Comparison of ENCODE assay signal across 8 cellular contexts in the genomic region with DNA sequence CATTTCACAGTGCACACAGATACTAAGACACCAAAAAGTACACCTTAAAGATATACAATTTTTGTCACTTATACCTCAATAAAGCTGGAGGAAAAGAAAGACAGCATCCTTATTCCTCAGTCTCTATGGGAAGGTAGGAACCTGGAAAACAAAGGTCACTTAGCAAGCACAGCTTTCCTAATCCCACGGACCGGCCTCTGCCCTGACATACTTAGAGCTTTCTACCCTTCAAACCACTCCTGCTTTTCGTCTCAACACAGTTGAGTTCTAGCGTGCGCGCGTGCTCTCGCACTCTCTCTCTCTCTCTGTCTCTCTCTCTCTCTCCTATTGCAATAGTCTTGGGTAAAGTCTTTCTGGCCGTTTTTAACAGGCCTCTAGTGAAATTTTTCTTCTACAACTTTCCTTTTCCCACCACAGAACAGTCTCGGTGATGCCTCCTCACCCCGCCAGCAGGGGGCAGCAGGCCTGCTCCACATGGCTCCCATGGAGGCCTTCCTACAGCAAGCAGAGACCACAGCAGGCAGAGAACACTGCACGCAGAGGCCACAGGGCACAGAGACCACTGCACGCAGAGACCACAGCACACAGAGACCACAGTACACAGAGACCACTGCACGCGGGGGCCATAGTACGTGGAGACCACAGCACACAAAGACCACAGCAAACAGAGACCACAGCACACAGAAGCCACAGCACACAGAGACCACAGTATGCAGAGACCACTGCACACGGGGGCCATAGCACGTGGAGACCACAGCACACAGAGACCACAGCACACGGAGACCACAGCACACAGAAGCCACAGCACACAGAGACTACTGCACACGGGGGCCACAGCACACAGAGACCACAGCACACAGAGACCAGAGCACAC.
DNase-seq lines count a peak whose midpoint lies in the region; ATAC-seq, FAIRE-seq and TF ChIP-seq lines count a peak whose summit lies in the region.

No MANE protein-coding gene starts in this region.

- POLR2A ChIA-PET in HepG2 (lab: Yijun Ruan, JAX): no interaction called here

- BruUV-seq in HepG2 (replicated peaks; lab: Mats Ljungman, UMichigan): no TSS peak

- peak; percentile 81 for FAIRE-seq in HepG2 (lab: Jason Lieb, UNC)

- H4K20me1 ChIP-seq in HepG2 (ENCODE audit: insufficient read depth, low read length): no peaks in the 10 kb centered on the region

- no peaks in the 10 kb centered on the region for H3K27me3 ChIP-seq in HepG2 (ENCODE audit: control insufficient read depth in 1 of 2, insufficient read depth in 2 of 2, low read length in 2 of 2)

- H3K4me3 ChIP-seq in HepG2 (replicated peaks in 1 of 3; ENCODE audit: insufficient read depth in 1 of 3, low read depth in 2 of 3, low read length in 3 of 3): no peak overlapping the region

- CTCF ChIA-PET in HepG2 (lab: Yijun Ruan, JAX; ENCODE audit: low intra/inter-chr PET ratio, low total read pairs): interaction anchor here (1.4 to 1.7 kb wide), 2 partner anchors 76 to 302 kb away, joined by 4 to 6 read pairs; no protein-coding TSS in a partner anchor

- no peaks in the 10 kb centered on the region for H3K79me2 ChIP-seq in HepG2 (ENCODE audit: insufficient read depth, low read length)

- ATAC-seq in GM18907 (IDR thresholded peaks at IDR 0.05; ENCODE audit: unreplicated experiment): peak; percentile 69
- ATAC-seq in HG03139 (IDR thresholded peaks at IDR 0.05; ENCODE audit: unreplicated experiment): peak; percentile 76
- ATAC-seq in HepG2: peak; percentile 100

- H3K9me3 ChIP-seq in HepG2 (ENCODE audit: low read length): no peaks in the 10 kb centered on the region

- TF ChIP-seq EP300 in HepG2 (IDR thresholded peaks at IDR 0.05; ENCODE audit: low read depth in 2 of 2, low read length in 2 of 2) (no peak), HepG2 (CRISPR knock-in tag; IDR thresholded peaks at IDR 0.05; ENCODE audit: borderline replicate concordance) (no peak)

- no peak for TF ChIP-seq POLR2A in HepG2 (IDR thresholded peaks at IDR 0.05; ENCODE audit: insufficient read depth in 1 of 2, low read depth in 2 of 2, low read length in 2 of 2)

- no peak overlapping the region for H2AFZ ChIP-seq in HepG2 (ENCODE audit: low read length)

- H3K4me1 ChIP-seq in HepG2 (ENCODE audit: insufficient read depth, low read length): no peaks in the 10 kb centered on the region

- intact Hi-C loops in HepG2 (cut with micrococcal nuclease; ENCODE audit: unreplicated experiment): loop anchor here (1.0 to 5.0 kb wide), 2 partner anchors 77 to 302 kb away; no protein-coding TSS in a partner anchor

- WGBS in HepG2 (ENCODE audit: low lambda C conversion rate): 33% methylated on average over 16 of the region's 20 CpGs

- in situ Hi-C loops in SK-MEL-5 (cut with HindIII; ENCODE audit: low pct_unique_long_range_greater_than_20kb, low sequenced_read_pairs) (no loop called here), HepG2 (cut with HindIII; ENCODE audit: extremely low pct_ligation_motif_present, low pct_unique_long_range_greater_than_20kb) (no loop called here)

- no peak overlapping the region for H3K27ac ChIP-seq in HepG2 (ENCODE audit: extremely low read length, insufficient read depth, low read length)

- H3K36me3 ChIP-seq in HepG2 (replicated peaks in 1 of 2; ENCODE audit: control insufficient read depth in 1 of 2, insufficient read depth in 2 of 2, low read length in 2 of 2): no peaks in the 10 kb centered on the region

- TF ChIP-seq RAD21 in HepG2 (CRISPR knock-in tag; IDR thresholded peaks at IDR 0.05): no peak; the same call in 1 of the 2 replicates

- DNase-seq in CD1c-positive myeloid dendritic cell (ENCODE audit: extremely low spot score): peak; percentile 44
- DNase-seq in SK-MEL-5 (ENCODE audit: low read depth, low spot score): peak; percentile 54
- DNase-seq in activated naive CD4-positive, alpha-beta T cell treated with anti-CD3 and anti-CD28 coated beads, Interleukin-2, amount 50 U/mL, for 16 hours: peak; percentile 77
- DNase-seq in HepG2 (ENCODE audit: low spot score): peak; percentile 28
- DNase-seq in stimulated activated naive CD4-positive, alpha-beta T cell (lab: John Stamatoyannopoulos, UW): peak; percentile 22 to 76 (median 58)
- no peak for DNase-seq in NCI-H2029 treated with DMSO at 0.1 percent for 48 hours (lab: John Stamatoyannopoulos, UW)

- TF ChIP-seq CTCF in HepG2 (CRISPR knock-in tag; IDR thresholded peaks at IDR 0.05): peak; percentile 84

- H3K9ac ChIP-seq in HepG2 (ENCODE audit: insufficient read depth, low read depth, low read length): no peak overlapping the region

- H3K4me2 ChIP-seq in HepG2 (ENCODE audit: low read depth, low read length): no peak overlapping the region

TF ChIP-seq in HepG2, 621 proteins besides CTCF, POLR2A, EP300 and RAD21 (continues in another document):
- no peak for TF ChIP-seq SP2 (CRISPR knock-in tag; IDR thresholded peaks at IDR 0.05)
- peak; percentile 22; the same call in 1 of the 2 replicates for TF ChIP-seq ZNF687 (CRISPR knock-in tag; IDR thresholded peaks at IDR 0.05)
- no peak for TF ChIP-seq ZNF629 (CRISPR knock-in tag; conservative IDR thresholded peaks at IDR 0.05)
- 0 out of 2 replicates have a peak, but pooled peaks have one; percentile 28 for TF ChIP-seq ZNF672 (CRISPR knock-in tag; IDR thresholded peaks at IDR 0.05)
- TF ChIP-seq HOXD1 (CRISPR knock-in tag; IDR thresholded peaks at IDR 0.05): no peak
- TF ChIP-seq ZNF878 (CRISPR knock-in tag; IDR thresholded peaks at IDR 0.05): no peak
- TF ChIP-seq FLYWCH1 (CRISPR knock-in tag; IDR thresholded peaks at IDR 0.05): no peak
- TF ChIP-seq, protein P1, sequence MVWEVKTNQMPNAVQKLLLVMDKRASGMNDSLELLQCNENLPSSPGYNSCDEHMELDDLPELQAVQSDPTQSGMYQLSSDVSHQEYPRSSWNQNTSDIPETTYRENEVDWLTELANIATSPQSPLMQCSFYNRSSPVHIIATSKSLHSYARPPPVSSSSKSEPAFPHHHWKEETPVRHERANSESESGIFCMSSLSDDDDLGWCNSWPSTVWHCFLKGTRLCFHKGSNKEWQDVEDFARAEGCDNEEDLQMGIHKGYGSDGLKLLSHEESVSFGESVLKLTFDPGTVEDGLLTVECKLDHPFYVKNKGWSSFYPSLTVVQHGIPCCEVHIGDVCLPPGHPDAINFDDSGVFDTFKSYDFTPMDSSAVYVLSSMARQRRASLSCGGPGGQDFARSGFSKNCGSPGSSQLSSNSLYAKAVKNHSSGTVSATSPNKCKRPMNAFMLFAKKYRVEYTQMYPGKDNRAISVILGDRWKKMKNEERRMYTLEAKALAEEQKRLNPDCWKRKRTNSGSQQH (CRISPR knock-in tag; IDR thresholded peaks at IDR 0.05; ENCODE audit: low read depth): no peak
- TF ChIP-seq ZNF143 (CRISPR knock-in tag; IDR thresholded peaks at IDR 0.05): no peak
- TF ChIP-seq YY1 (IDR thresholded peaks at IDR 0.05; ENCODE audit: insufficient read depth, insufficient replicate concordance, low read depth, low read length): peak; percentile 45
- TF ChIP-seq, protein P2, sequence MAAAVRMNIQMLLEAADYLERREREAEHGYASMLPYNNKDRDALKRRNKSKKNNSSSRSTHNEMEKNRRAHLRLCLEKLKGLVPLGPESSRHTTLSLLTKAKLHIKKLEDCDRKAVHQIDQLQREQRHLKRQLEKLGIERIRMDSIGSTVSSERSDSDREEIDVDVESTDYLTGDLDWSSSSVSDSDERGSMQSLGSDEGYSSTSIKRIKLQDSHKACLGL (CRISPR knock-in tag; IDR thresholded peaks at IDR 0.05): no peak
